28 cellular contexts compared by ENCODE assay signal in the genomic region with DNA sequence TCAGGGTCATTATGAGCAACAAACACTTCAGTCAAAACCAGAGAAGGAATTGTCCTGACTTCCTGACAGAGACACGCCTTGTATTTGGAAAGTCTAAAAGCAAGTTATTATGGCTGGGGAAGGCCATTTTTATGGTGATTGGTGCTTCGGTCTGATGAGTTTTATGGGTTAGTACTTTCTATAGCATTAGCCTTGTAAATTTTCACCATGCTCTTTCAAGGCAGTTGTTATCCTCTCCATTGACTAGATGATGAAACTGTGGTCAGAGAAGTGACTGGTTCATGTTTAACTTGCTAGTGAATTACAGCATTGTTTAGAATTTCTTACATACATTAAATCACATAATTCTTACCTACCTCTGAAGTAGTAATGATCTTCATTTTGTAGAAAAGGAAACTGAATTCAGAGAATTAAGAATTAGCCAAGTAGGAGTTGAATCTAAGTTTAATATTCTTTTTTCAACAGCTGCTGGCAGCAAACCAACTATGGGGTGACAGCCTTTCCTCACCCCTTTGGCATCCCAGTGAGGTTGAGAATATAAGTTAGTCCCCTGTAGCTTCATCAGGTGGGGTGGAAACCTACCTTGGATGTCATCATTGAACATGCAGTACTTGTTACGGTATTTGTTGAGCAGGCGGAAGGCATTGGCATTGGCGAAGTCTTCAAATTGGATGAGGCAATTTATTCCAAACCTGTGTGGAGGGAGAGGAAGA.
DNase-seq lines count a peak whose midpoint lies in the region; ATAC-seq and TF ChIP-seq lines count a peak whose summit lies in the region.
"Had no signal": no experiment of that assay in that cellular context is flagged by ENCODE, and none has a peak within 500 bp of the region (broad histone marks: within the 10 kb centered on the region; RNA-seq: fewer than 3 reads in every experiment).

No MANE protein-coding gene starts in this region.

- no peak overlapping the region for H3K14ac ChIP-seq in mesenchymal stem cell (ENCODE audit: low read length in 2 of 2)

- no peaks in the 10 kb centered on the region for H3K27me3 ChIP-seq in mesenchymal stem cell (ENCODE audit: control insufficient read depth in 1 of 2, insufficient read depth in 1 of 2, low read length in 2 of 2)
- H3K27me3 ChIP-seq: ascending aorta, stomach had no signal

- H2AFZ ChIP-seq in mesenchymal stem cell (ENCODE audit: low read depth, low read length) = no peak overlapping the region

- WGBS in mesenchymal stem cell = 84% methylated on average over 5 of the region's 5 CpGs

- H4K8ac ChIP-seq in mesenchymal stem cell (ENCODE audit: low read length) = no peak overlapping the region

- no peak for ATAC-seq in HG03159 (IDR thresholded peaks at IDR 0.05; ENCODE audit: unreplicated experiment)
- ATAC-seq: HepG2, right cardiac atrium had no signal

- H4K91ac ChIP-seq in mesenchymal stem cell (ENCODE audit: low read length) = no peak overlapping the region

- H2BK120ac ChIP-seq in mesenchymal stem cell (ENCODE audit: low read depth, low read length) = no peak overlapping the region

- H3K4me2 ChIP-seq in mesenchymal stem cell (ENCODE audit: low read length, poor library complexity, severe bottlenecking) = no peak overlapping the region

- no peak overlapping the region for H3K4ac ChIP-seq in mesenchymal stem cell (ENCODE audit: low read depth in 1 of 2, low read length in 2 of 2)

- H3K4me1 ChIP-seq in mesenchymal stem cell (ENCODE audit: control insufficient read depth, insufficient read depth, low read depth, low read length) = peaks cover 24% of the 10 kb centered on the region

- H3K27ac ChIP-seq in VCaP = peak overlapping the region; percentile 16; the same call in 1 of the 2 replicates
- peak overlapping the region; percentile 45 for H3K27ac ChIP-seq in mesenchymal stem cell (ENCODE audit: low read length, poor library complexity, severe bottlenecking)
- H3K27ac ChIP-seq: ascending aorta, coronary artery, left ventricle myocardium inferior, stomach, WERI-Rb-1 had no signal

- no peaks in the 10 kb centered on the region for H3K79me1 ChIP-seq in mesenchymal stem cell (replicated peaks; ENCODE audit: low read length, poor library complexity, severe bottlenecking)

- peak; percentile 84 for TF ChIP-seq EP300 in Ishikawa (IDR thresholded peaks at IDR 0.05; ENCODE audit: borderline replicate concordance)

- no peak overlapping the region for H3K9ac ChIP-seq in mesenchymal stem cell (ENCODE audit: low read length)

- no peak overlapping the region for H2BK12ac ChIP-seq in mesenchymal stem cell (ENCODE audit: low read length in 2 of 2)

- H3K9me3 ChIP-seq in mesenchymal stem cell (ENCODE audit: control insufficient read depth, low read length) = no peaks in the 10 kb centered on the region
- H3K9me3 ChIP-seq: ascending aorta, left ventricle myocardium inferior, stomach had no signal

- no peak overlapping the region for H3K4me3 ChIP-seq in mesenchymal stem cell (ENCODE audit: insufficient read depth in 1 of 2, low read depth in 1 of 2, low read length in 2 of 2)
- H3K4me3 ChIP-seq: ascending aorta, coronary artery, left ventricle myocardium inferior, stomach had no signal

- peak overlapping the region; percentile 72 for H2AK5ac ChIP-seq in mesenchymal stem cell (ENCODE audit: low read length, severe bottlenecking)

- no peak overlapping the region for H2BK5ac ChIP-seq in mesenchymal stem cell (ENCODE audit: low read depth, low read length, poor library complexity, severe bottlenecking)

- peak overlapping the region in 1 of 2 experiments; percentile 28 for H3K18ac ChIP-seq in mesenchymal stem cell (ENCODE audit: low read depth in 1 of 2, low read length in 2 of 2)

- TF ChIP-seq CTCF in VCaP (conservative IDR thresholded peaks at IDR 0.05) = no peak

- H3K36me3 ChIP-seq in mesenchymal stem cell (ENCODE audit: control insufficient read depth in 1 of 2, insufficient read depth in 2 of 2, low read depth in 1 of 2, low read length in 2 of 2) = peaks cover 5 to 8% of the 10 kb centered on the region in 2 experiments
- H3K36me3 ChIP-seq: ascending aorta had no signal

- no peak overlapping the region for H3K23ac ChIP-seq in mesenchymal stem cell (ENCODE audit: low read length in 2 of 2)

- no peak overlapping the region for H2BK15ac ChIP-seq in mesenchymal stem cell (ENCODE audit: low read depth, poor library complexity, severe bottlenecking)

- DNase-seq in DMS153 (lab: John Stamatoyannopoulos, UW) (peak; percentile 12), mesenchymal stem cell (no peak), T-helper 2 cell (no peak), NCI-H82 treated with DMSO at 0.1 percent for 48 hours (lab: John Stamatoyannopoulos, UW; ENCODE audit: unreplicated experiment) (no peak)
- DNase-seq in stimulated activated CD4-positive, alpha-beta T cell treated with anti-CD3 and anti-CD28 coated beads, Interleukin-12 subunit alpha, Interleukin-12 subunit beta, amount 100 ng/mL, for 4 hours = no peak
- DNase-seq: ACHN; activated CD4-positive, alpha-beta T cell treated with anti-CD3 and anti-CD28 coated beads for 4 hours; activated gamma-delta T cell; activated naive CD8-positive, alpha-beta T cell treated with anti-CD3 and anti-CD28 coated beads for 36 hours; CD8-positive, alpha-beta memory T cell; DMS 273 treated with DMSO at 0.1 percent for 48 hours; effector memory CD4-positive, alpha-beta T cell; H7; left ventricle myocardium inferior; NCI-H1092; NCI-H187 treated with DMSO at 0.1 percent for 48 hours; right cardiac atrium; SIG-M5; stimulated activated CD4-positive, alpha-beta T cell treated with anti-CD3 and anti-CD28 coated beads, Interleukin-2, amount 100 ng/mL, for 48 hours; stomach; T-helper 9 cell; WERI-Rb-1 had no signal

- peak; percentile 16; the same call in 1 of the 2 replicates for TF ChIP-seq RAD21 in Ishikawa (IDR thresholded peaks at IDR 0.05; ENCODE audit: low read depth)

TF ChIP-seq in Ishikawa, 13 proteins besides CTCF, POLR2A, EP300 and RAD21:
- TF ChIP-seq, protein P1, sequence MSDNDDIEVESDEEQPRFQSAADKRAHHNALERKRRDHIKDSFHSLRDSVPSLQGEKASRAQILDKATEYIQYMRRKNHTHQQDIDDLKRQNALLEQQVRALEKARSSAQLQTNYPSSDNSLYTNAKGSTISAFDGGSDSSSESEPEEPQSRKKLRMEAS (IDR thresholded peaks at IDR 0.05) = no peak; the same call in 1 of the 2 replicates
- peak; percentile 39; the same call in 1 of the 2 replicates for TF ChIP-seq YY1 (IDR thresholded peaks at IDR 0.05; ENCODE audit: low read depth)
- TF ChIP-seq FOXM1 (IDR thresholded peaks at IDR 0.05; ENCODE audit: borderline replicate concordance, low read depth) = peak; percentile 53; the same call in 1 of the 2 replicates
- TF ChIP-seq, protein P2, sequence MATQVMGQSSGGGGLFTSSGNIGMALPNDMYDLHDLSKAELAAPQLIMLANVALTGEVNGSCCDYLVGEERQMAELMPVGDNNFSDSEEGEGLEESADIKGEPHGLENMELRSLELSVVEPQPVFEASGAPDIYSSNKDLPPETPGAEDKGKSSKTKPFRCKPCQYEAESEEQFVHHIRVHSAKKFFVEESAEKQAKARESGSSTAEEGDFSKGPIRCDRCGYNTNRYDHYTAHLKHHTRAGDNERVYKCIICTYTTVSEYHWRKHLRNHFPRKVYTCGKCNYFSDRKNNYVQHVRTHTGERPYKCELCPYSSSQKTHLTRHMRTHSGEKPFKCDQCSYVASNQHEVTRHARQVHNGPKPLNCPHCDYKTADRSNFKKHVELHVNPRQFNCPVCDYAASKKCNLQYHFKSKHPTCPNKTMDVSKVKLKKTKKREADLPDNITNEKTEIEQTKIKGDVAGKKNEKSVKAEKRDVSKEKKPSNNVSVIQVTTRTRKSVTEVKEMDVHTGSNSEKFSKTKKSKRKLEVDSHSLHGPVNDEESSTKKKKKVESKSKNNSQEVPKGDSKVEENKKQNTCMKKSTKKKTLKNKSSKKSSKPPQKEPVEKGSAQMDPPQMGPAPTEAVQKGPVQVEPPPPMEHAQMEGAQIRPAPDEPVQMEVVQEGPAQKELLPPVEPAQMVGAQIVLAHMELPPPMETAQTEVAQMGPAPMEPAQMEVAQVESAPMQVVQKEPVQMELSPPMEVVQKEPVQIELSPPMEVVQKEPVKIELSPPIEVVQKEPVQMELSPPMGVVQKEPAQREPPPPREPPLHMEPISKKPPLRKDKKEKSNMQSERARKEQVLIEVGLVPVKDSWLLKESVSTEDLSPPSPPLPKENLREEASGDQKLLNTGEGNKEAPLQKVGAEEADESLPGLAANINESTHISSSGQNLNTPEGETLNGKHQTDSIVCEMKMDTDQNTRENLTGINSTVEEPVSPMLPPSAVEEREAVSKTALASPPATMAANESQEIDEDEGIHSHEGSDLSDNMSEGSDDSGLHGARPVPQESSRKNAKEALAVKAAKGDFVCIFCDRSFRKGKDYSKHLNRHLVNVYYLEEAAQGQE (IDR thresholded peaks at IDR 0.05; ENCODE audit: low read depth) = no peak
- peak; percentile 85 for TF ChIP-seq TCF12 (IDR thresholded peaks at IDR 0.05; ENCODE audit: low read depth)
- TF ChIP-seq NFIC (IDR thresholded peaks at IDR 0.05) = peak; percentile 80
- TF ChIP-seq TEAD4 (IDR thresholded peaks at IDR 0.05) = peak; percentile 59; the same call in 1 of the 2 replicates
- TF ChIP-seq CEBPB (IDR thresholded peaks at IDR 0.05) = 0 out of 2 replicates have a peak, but pooled peaks have one; percentile 44
